Comparison of ENCODE assay signal across 8 cellular contexts in genomic region chr10:102400061-102400460, GRCh38. TPM values are rescaled to one million over a fixed set of nuclear protein-coding genes. Genes with fewer than 3 reads are reported as not detected.
DNase-seq lines count a peak whose midpoint lies in the region; ATAC-seq, FAIRE-seq and TF ChIP-seq lines count a peak whose summit lies in the region.

No MANE protein-coding gene starts in this region.

- H3K9me3 ChIP-seq in HepG2 (ENCODE audit: low read length) = no peaks in the 10 kb centered on the region
- no peaks in the 10 kb centered on the region for H3K9me3 ChIP-seq in right lobe of liver
- no peaks in the 10 kb centered on the region for H3K9me3 ChIP-seq in vagina

- H2AFZ ChIP-seq in HepG2 (ENCODE audit: low read length) = no peak overlapping the region

- no peak for ATAC-seq in HepG2
- ATAC-seq in right lobe of liver = no peak
- ATAC-seq in WTC11 = no peak
- ATAC-seq in HG03196 (IDR thresholded peaks at IDR 0.05; ENCODE audit: unreplicated experiment) = no peak

- CTCF ChIA-PET in HepG2 (lab: Yijun Ruan, JAX; ENCODE audit: low intra/inter-chr PET ratio, low total read pairs) = interaction anchor here (1.3 kb wide), 1 partner anchor 170 kb away, joined by 12 read pairs; no protein-coding TSS in a partner anchor
- CTCF ChIA-PET in WTC11 (lab: Charles Lee) = interaction anchor here (1.0 to 9.1 kb wide), 23 partner anchors 9 to 230 kb away, joined by 3 to 115 read pairs (median 8); partner anchors contain the start of genes ACTR1A, C10orf95, CUEDC2 and ELOVL3

- WGBS in HepG2 (ENCODE audit: low lambda C conversion rate) = no CpG with 5 or more reads among the region's 18 CpGs
- WGBS in right lobe of liver (ENCODE audit: insufficient coverage, low coverage, low lambda C conversion rate, missing lambda C conversion rate) = no CpG with 5 or more reads among the region's 18 CpGs

- no peak overlapping the region for H3K27ac Mint-ChIP-seq in WTC11

- H4K20me1 ChIP-seq in HepG2 (ENCODE audit: insufficient read depth, low read length) = no peaks in the 10 kb centered on the region

- no TSS peak for BruUV-seq in HepG2 (replicated peaks; lab: Mats Ljungman, UMichigan)

- peaks cover 17% of the 10 kb centered on the region for H3K27me3 Mint-ChIP-seq in WTC11 (ENCODE audit: low read depth)

- intact Hi-C loops in HepG2 (cut with micrococcal nuclease; ENCODE audit: unreplicated experiment) = no loop called here
- intact Hi-C loops in right lobe of liver (cut with DNase I) = loop anchor here in 1 of 2 donors (5.0 kb wide), 1 partner anchor 173 kb away; the partner anchor contains the start of gene ELOVL3
- intact Hi-C loops in vagina (cut with DNase I) = no loop called here

- TF ChIP-seq POLR2A in HepG2 (IDR thresholded peaks at IDR 0.05; ENCODE audit: insufficient read depth in 1 of 2, low read depth in 2 of 2, low read length in 2 of 2) (no peak), right lobe of liver (IDR thresholded peaks at IDR 0.05) (no peak), vagina (IDR thresholded peaks at IDR 0.05) (no peak)

- in situ Hi-C loops in HepG2 (cut with HindIII; ENCODE audit: extremely low pct_ligation_motif_present, low pct_unique_long_range_greater_than_20kb) = loop anchor here (10.0 kb wide), 1 partner anchor 75 kb away; no protein-coding TSS in a partner anchor

- H3K4me1 ChIP-seq in HepG2 (ENCODE audit: insufficient read depth, low read length) = peaks cover 31% of the 10 kb centered on the region
- H3K4me1 ChIP-seq in right lobe of liver = peaks cover 0 to 10% (median 0%) of the 10 kb centered on the region in 4 donors
- H3K4me1 ChIP-seq in vagina = peaks cover 40% of the 10 kb centered on the region

- no peaks in the 10 kb centered on the region; a peak in 1 of 5 replicates for H3K27me3 ChIP-seq in HepG2 (ENCODE audit: control insufficient read depth in 1 of 2, insufficient read depth in 2 of 2, low read length in 2 of 2)
- H3K27me3 ChIP-seq in right lobe of liver = no peaks in the 10 kb centered on the region
- no peaks in the 10 kb centered on the region for H3K27me3 ChIP-seq in layer of hippocampus (ENCODE audit: control insufficient read depth, insufficient read depth, low read length)
- H3K27me3 ChIP-seq in vagina = no peaks in the 10 kb centered on the region

- POLR2A ChIA-PET in HepG2 (lab: Yijun Ruan, JAX) = interaction anchor here (0.6 to 2.6 kb wide), 5 partner anchors 15 to 62 kb away, joined by 3 to 10 read pairs (median 5); partner anchors contain the start of genes CUEDC2 and FBXL15
- POLR2A ChIA-PET in WTC11 (lab: Charles Lee) = interaction anchor here (1.0 to 2.4 kb wide), 3 partner anchors 10 to 50 kb away, joined by 3 to 11 read pairs (median 5); partner anchors contain the start of gene FBXL15

- H3K36me3 Mint-ChIP-seq in WTC11 = no peaks in the 10 kb centered on the region; the same call in 1 of the 2 replicates

- TF ChIP-seq CTCF in HepG2 (CRISPR knock-in tag; IDR thresholded peaks at IDR 0.05) (no peak), right lobe of liver (IDR thresholded peaks at IDR 0.05) (no peak), WTC11 (IDR thresholded peaks at IDR 0.05) (no peak), vagina (IDR thresholded peaks at IDR 0.05) (no peak)

- H3K79me2 ChIP-seq in HepG2 (ENCODE audit: insufficient read depth, low read length) = peaks cover 3% of the 10 kb centered on the region

- H3K4me3 Mint-ChIP-seq in WTC11 = peak overlapping the region; percentile 53

- H3K4me1 Mint-ChIP-seq in WTC11 = peaks cover 9% of the 10 kb centered on the region

- no peak for FAIRE-seq in HepG2 (lab: Jason Lieb, UNC)

- H3K4me2 ChIP-seq in HepG2 (ENCODE audit: low read depth, low read length) = peak overlapping the region; percentile 66

- H3K27ac ChIP-seq in HepG2 (ENCODE audit: extremely low read length, insufficient read depth, low read length) (no peak overlapping the region), right lobe of liver (no peak overlapping the region), layer of hippocampus (ENCODE audit: low read depth, low read length) (peak overlapping the region; percentile 90), vagina (peak overlapping the region; percentile 95)

- peak overlapping the region; percentile 65; the same call in 1 of the 2 replicates for H3K9ac ChIP-seq in HepG2 (ENCODE audit: insufficient read depth, low read depth, low read length)

- DNase-seq in HepG2 (ENCODE audit: low spot score) (no peak), right lobe of liver (no peak), WTC11 (ENCODE audit: low spot score) (no peak), vagina (ENCODE audit: extremely low spot score in 2 of 2) (no peak), inferior parietal cortex (ENCODE audit: extremely low spot score) (no peak)
- no peak for DNase-seq in stimulated activated naive CD4-positive, alpha-beta T cell treated with Interleukin-2 at 50 U/mL for 16 hours (lab: John Stamatoyannopoulos, UW)

- H3K4me3 ChIP-seq in HepG2 (replicated peaks in 1 of 3; ENCODE audit: insufficient read depth in 1 of 3, low read depth in 2 of 3, low read length in 3 of 3) (peak overlapping the region in 1 of 3 experiments; percentile 78; a peak in 1 of 6 replicates), right lobe of liver (no peak overlapping the region), vagina (peak overlapping the region; percentile 61 to 65)

- no peak for TF ChIP-seq RAD21 in HepG2 (CRISPR knock-in tag; IDR thresholded peaks at IDR 0.05)

- no peaks in the 10 kb centered on the region for H3K9me3 Mint-ChIP-seq in WTC11

- TF ChIP-seq EP300 in HepG2 (IDR thresholded peaks at IDR 0.05; ENCODE audit: low read depth in 2 of 2, low read length in 2 of 2) = no peak
- TF ChIP-seq EP300 in HepG2 (CRISPR knock-in tag; IDR thresholded peaks at IDR 0.05; ENCODE audit: borderline replicate concordance) = no peak

- H3K36me3 ChIP-seq in HepG2 (replicated peaks in 1 of 2; ENCODE audit: control insufficient read depth in 1 of 2, insufficient read depth in 2 of 2, low read length in 2 of 2) = peaks cover 0 to 4% of the 10 kb centered on the region in 2 experiments; a peak in 1 of 5 replicates
- peaks cover 0 to 32% (median under 1%) of the 10 kb centered on the region in 4 donors for H3K36me3 ChIP-seq in right lobe of liver
- peaks cover 0 to 4% of the 10 kb centered on the region in 2 donors for H3K36me3 ChIP-seq in vagina

RNA-seq across cellular contexts. Expression of gene NFKB2, which starts 4.6 kb away (rescaled TPM):
- total RNA-seq in HepG2 (2016; rRNA removed; fragmentation: Illumina TruSeq; extraction: Trizol) = 7.7 and 8.2 TPM in 2 replicates
- 2.2 and 3.1 TPM in 2 replicates for total RNA-seq in HepG2 (2016; cell fraction: cytosol; rRNA removed; fragmentation: Illumina TruSeq; extraction: Trizol; ENCODE audit: low read depth)
- 6.6 and 8.7 TPM in 2 replicates for total RNA-seq in HepG2 (2016; cell fraction: insoluble cytoplasmic fraction; rRNA removed; fragmentation: Illumina TruSeq; extraction: Trizol)
- 4.0 and 5.5 TPM in 2 replicates for total RNA-seq in HepG2 (2016; cell fraction: membrane; rRNA removed; fragmentation: Illumina TruSeq; extraction: Trizol)
- total RNA-seq in HepG2 (2016; cell fraction: nucleus; rRNA removed; fragmentation: Illumina TruSeq; extraction: Trizol) = 7.7 and 7.8 TPM in 2 replicates
- polyA plus RNA-seq in HepG2 (2011; rRNA removed) = 12.5 and 15.5 TPM in 2 replicates
- polyA plus RNA-seq in HepG2 (2011; cell fraction: cytosol; rRNA removed) = 8.4 and 11.7 TPM in 2 replicates
- 56.1 and 62.0 TPM in 2 replicates for polyA plus RNA-seq in HepG2 (2011; cell fraction: nucleus; rRNA removed)
- 8.9 and 9.6 TPM in 2 replicates for polyA plus RNA-seq in HepG2 (2012)
- 1.4 and 1.6 TPM in 2 replicates for polyA plus RNA-seq in HepG2 (2016; cell fraction: cytosol; fragmentation: Illumina TruSeq; extraction: Trizol; ENCODE audit: low read depth)
- polyA plus RNA-seq in HepG2 (2016; cell fraction: insoluble cytoplasmic fraction; fragmentation: Illumina TruSeq; extraction: Trizol; ENCODE audit: low read depth) = 6.6 and 9.1 TPM in 2 replicates
- 2.4 and 2.8 TPM in 2 replicates for polyA plus RNA-seq in HepG2 (2016; cell fraction: membrane; fragmentation: Illumina TruSeq; extraction: Trizol; ENCODE audit: low read depth)
- polyA plus RNA-seq in HepG2 (2016; cell fraction: nucleus; fragmentation: Illumina TruSeq; extraction: Trizol; ENCODE audit: insufficient read depth, low read depth) = 20.9 and 25.8 TPM in 2 replicates
- 14.9 and 16.9 TPM in 2 replicates for polyA minus RNA-seq in HepG2 (2011; rRNA and poly(A)+ RNA removed; ENCODE audit: low replicate concordance)
- 10.5 and 12.6 TPM in 2 replicates for polyA minus RNA-seq in HepG2 (2011; cell fraction: cytosol; rRNA and poly(A)+ RNA removed)
- polyA minus RNA-seq in HepG2 (2011; cell fraction: nucleus; rRNA and poly(A)+ RNA removed) = 9.5 and 12.2 TPM in 2 replicates
- total RNA-seq in right lobe of liver = 10 to 100 TPM in 4 of 6 experiments, 1 to 10 TPM in 2; 7.5 to 46.0 (median 19.4) TPM
- total RNA-seq in WTC11 (2021) = 24.6 to 28.0 TPM (median 27.6 TPM) in 3 replicates
- 26.8 TPM for total RNA-seq in vagina

RNA-seq across cellular contexts. Expression of gene PSD, which starts 18.5 kb away (rescaled TPM):
- total RNA-seq in HepG2 (2016; rRNA removed; fragmentation: Illumina TruSeq; extraction: Trizol) = 0.11 and 0.35 TPM in 2 replicates
- total RNA-seq in HepG2 (2016; cell fraction: cytosol; rRNA removed; fragmentation: Illumina TruSeq; extraction: Trizol; ENCODE audit: low read depth) = 0.18 TPM in 1 of 2 replicates, not detected in the other
- 0.21 and 0.65 TPM in 2 replicates for total RNA-seq in HepG2 (2016; cell fraction: insoluble cytoplasmic fraction; rRNA removed; fragmentation: Illumina TruSeq; extraction: Trizol)
- total RNA-seq in HepG2 (2016; cell fraction: membrane; rRNA removed; fragmentation: Illumina TruSeq; extraction: Trizol) = 0.34 and 0.62 TPM in 2 replicates
- total RNA-seq in HepG2 (2016; cell fraction: nucleus; rRNA removed; fragmentation: Illumina TruSeq; extraction: Trizol) = 0.34 and 0.75 TPM in 2 replicates
- 0.58 and 0.59 TPM in 2 replicates for polyA plus RNA-seq in HepG2 (2011; rRNA removed)
- polyA plus RNA-seq in HepG2 (2011; cell fraction: cytosol; rRNA removed) = 0.10 and 0.36 TPM in 2 replicates
- 3.4 and 4.7 TPM in 2 replicates for polyA plus RNA-seq in HepG2 (2011; cell fraction: nucleus; rRNA removed)
- 1.1 and 1.5 TPM in 2 replicates for polyA plus RNA-seq in HepG2 (2012)
- polyA plus RNA-seq in HepG2 (2016; cell fraction: cytosol; fragmentation: Illumina TruSeq; extraction: Trizol; ENCODE audit: low read depth) = 0.15 and 0.31 TPM in 2 replicates
- 0.29 and 0.33 TPM in 2 replicates for polyA plus RNA-seq in HepG2 (2016; cell fraction: insoluble cytoplasmic fraction; fragmentation: Illumina TruSeq; extraction: Trizol; ENCODE audit: low read depth)
- polyA plus RNA-seq in HepG2 (2016; cell fraction: membrane; fragmentation: Illumina TruSeq; extraction: Trizol; ENCODE audit: low read depth) = 0.44 and 0.48 TPM in 2 replicates
- polyA plus RNA-seq in HepG2 (2016; cell fraction: nucleus; fragmentation: Illumina TruSeq; extraction: Trizol; ENCODE audit: insufficient read depth, low read depth) = 0.94 and 0.97 TPM in 2 replicates
- polyA minus RNA-seq in HepG2 (2011; rRNA and poly(A)+ RNA removed; ENCODE audit: low replicate concordance) = 0.47 and 0.96 TPM in 2 replicates
- polyA minus RNA-seq in HepG2 (2011; cell fraction: cytosol; rRNA and poly(A)+ RNA removed) = 0.44 TPM in 1 of 2 replicates, not detected in the other
- polyA minus RNA-seq in HepG2 (2011; cell fraction: nucleus; rRNA and poly(A)+ RNA removed) = 0.87 and 1.2 TPM in 2 replicates
- total RNA-seq in right lobe of liver = 1 to 10 TPM in 3 of 6 experiments, under 1 TPM in 3; 0.12 to 4.6 (median 1.3) TPM
- total RNA-seq in WTC11 (2021) = 10.2 to 12.5 TPM (median 10.4 TPM) in 3 replicates
- 6.4 TPM for total RNA-seq in vagina

RNA-seq across cellular contexts. Expression of gene FBXL15, which starts 20.6 kb away (rescaled TPM):
- total RNA-seq in HepG2 (2016; rRNA removed; fragmentation: Illumina TruSeq; extraction: Trizol) = 8.3 and 8.6 TPM in 2 replicates
- 3.2 and 3.3 TPM in 2 replicates for total RNA-seq in HepG2 (2016; cell fraction: cytosol; rRNA removed; fragmentation: Illumina TruSeq; extraction: Trizol; ENCODE audit: low read depth)
- 7.7 and 8.0 TPM in 2 replicates for total RNA-seq in HepG2 (2016; cell fraction: insoluble cytoplasmic fraction; rRNA removed; fragmentation: Illumina TruSeq; extraction: Trizol)
- total RNA-seq in HepG2 (2016; cell fraction: membrane; rRNA removed; fragmentation: Illumina TruSeq; extraction: Trizol) = 5.6 and 6.1 TPM in 2 replicates
- total RNA-seq in HepG2 (2016; cell fraction: nucleus; rRNA removed; fragmentation: Illumina TruSeq; extraction: Trizol) = 3.3 and 3.6 TPM in 2 replicates
- polyA plus RNA-seq in HepG2 (2011; rRNA removed) = 4.3 and 6.4 TPM in 2 replicates
- polyA plus RNA-seq in HepG2 (2011; cell fraction: cytosol; rRNA removed) = 6.2 and 12.2 TPM in 2 replicates
- polyA plus RNA-seq in HepG2 (2011; cell fraction: nucleus; rRNA removed) = 30.9 and 35.5 TPM in 2 replicates
- 4.1 and 4.3 TPM in 2 replicates for polyA plus RNA-seq in HepG2 (2012)
- 2.7 and 3.5 TPM in 2 replicates for polyA plus RNA-seq in HepG2 (2016; cell fraction: cytosol; fragmentation: Illumina TruSeq; extraction: Trizol; ENCODE audit: low read depth)
- 6.9 and 8.6 TPM in 2 replicates for polyA plus RNA-seq in HepG2 (2016; cell fraction: insoluble cytoplasmic fraction; fragmentation: Illumina TruSeq; extraction: Trizol; ENCODE audit: low read depth)
- 4.3 and 4.4 TPM in 2 replicates for polyA plus RNA-seq in HepG2 (2016; cell fraction: membrane; fragmentation: Illumina TruSeq; extraction: Trizol; ENCODE audit: low read depth)
- polyA plus RNA-seq in HepG2 (2016; cell fraction: nucleus; fragmentation: Illumina TruSeq; extraction: Trizol; ENCODE audit: insufficient read depth, low read depth) = 9.7 TPM in 2 replicates
- polyA minus RNA-seq in HepG2 (2011; rRNA and poly(A)+ RNA removed; ENCODE audit: low replicate concordance) = 3.8 and 4.9 TPM in 2 replicates
- polyA minus RNA-seq in HepG2 (2011; cell fraction: cytosol; rRNA and poly(A)+ RNA removed) = 2.8 and 4.0 TPM in 2 replicates
- 3.0 and 3.4 TPM in 2 replicates for polyA minus RNA-seq in HepG2 (2011; cell fraction: nucleus; rRNA and poly(A)+ RNA removed)
- 10 to 100 TPM in 2 of 6 experiments, 1 to 10 TPM in 4; 5.6 to 22.9 (median 9.0) TPM for total RNA-seq in right lobe of liver
- 21.6 to 24.6 TPM (median 23.2 TPM) in 3 replicates for total RNA-seq in WTC11 (2021)
- total RNA-seq in vagina = 27.7 TPM

RNA-seq across cellular contexts. Expression of gene CUEDC2, which starts 32.3 kb away (rescaled TPM):
- 13.0 and 13.1 TPM in 2 replicates for total RNA-seq in HepG2 (2016; rRNA removed; fragmentation: Illumina TruSeq; extraction: Trizol)
- 4.3 and 6.6 TPM in 2 replicates for total RNA-seq in HepG2 (2016; cell fraction: cytosol; rRNA removed; fragmentation: Illumina TruSeq; extraction: Trizol; ENCODE audit: low read depth)
- total RNA-seq in HepG2 (2016; cell fraction: insoluble cytoplasmic fraction; rRNA removed; fragmentation: Illumina TruSeq; extraction: Trizol) = 11.4 and 14.7 TPM in 2 replicates
- total RNA-seq in HepG2 (2016; cell fraction: membrane; rRNA removed; fragmentation: Illumina TruSeq; extraction: Trizol) = 8.6 and 10.3 TPM in 2 replicates
- 7.0 and 9.7 TPM in 2 replicates for total RNA-seq in HepG2 (2016; cell fraction: nucleus; rRNA removed; fragmentation: Illumina TruSeq; extraction: Trizol)
- 18.4 and 19.3 TPM in 2 replicates for polyA plus RNA-seq in HepG2 (2011; rRNA removed)
- 31.2 and 40.8 TPM in 2 replicates for polyA plus RNA-seq in HepG2 (2011; cell fraction: cytosol; rRNA removed)
- 47.1 and 47.2 TPM in 2 replicates for polyA plus RNA-seq in HepG2 (2011; cell fraction: nucleus; rRNA removed)
- polyA plus RNA-seq in HepG2 (2012) = 17.2 and 18.2 TPM in 2 replicates
- polyA plus RNA-seq in HepG2 (2016; cell fraction: cytosol; fragmentation: Illumina TruSeq; extraction: Trizol; ENCODE audit: low read depth) = 8.4 and 10.7 TPM in 2 replicates
- 13.0 and 17.2 TPM in 2 replicates for polyA plus RNA-seq in HepG2 (2016; cell fraction: insoluble cytoplasmic fraction; fragmentation: Illumina TruSeq; extraction: Trizol; ENCODE audit: low read depth)
- 10.6 and 12.1 TPM in 2 replicates for polyA plus RNA-seq in HepG2 (2016; cell fraction: membrane; fragmentation: Illumina TruSeq; extraction: Trizol; ENCODE audit: low read depth)
- 20.9 and 24.8 TPM in 2 replicates for polyA plus RNA-seq in HepG2 (2016; cell fraction: nucleus; fragmentation: Illumina TruSeq; extraction: Trizol; ENCODE audit: insufficient read depth, low read depth)
- 14.5 and 32.9 TPM in 2 replicates for polyA minus RNA-seq in HepG2 (2011; rRNA and poly(A)+ RNA removed; ENCODE audit: low replicate concordance)
- 6.2 and 7.1 TPM in 2 replicates for polyA minus RNA-seq in HepG2 (2011; cell fraction: cytosol; rRNA and poly(A)+ RNA removed)
- 8.6 and 9.1 TPM in 2 replicates for polyA minus RNA-seq in HepG2 (2011; cell fraction: nucleus; rRNA and poly(A)+ RNA removed)
- total RNA-seq in right lobe of liver = 10 to 100 TPM; 23.0 to 32.1 (median 26.8) TPM
- total RNA-seq in WTC11 (2021) = 40.2 to 69.0 TPM (median 65.8 TPM) in 3 replicates
- 52.1 TPM for total RNA-seq in vagina

RNA-seq across cellular contexts. Expression of gene C10orf95, which starts 51.3 kb away (rescaled TPM):
- total RNA-seq in HepG2 (2016; rRNA removed; fragmentation: Illumina TruSeq; extraction: Trizol) (0.07 TPM in 1 of 2 replicates, not detected in the other), right lobe of liver (not detected), WTC11 (2021) (0.57 to 0.96 TPM (median 0.87 TPM) in 3 replicates), vagina (not detected)
- 0.40 TPM in 1 of 2 replicates, not detected in the other for total RNA-seq in HepG2 (2016; cell fraction: cytosol; rRNA removed; fragmentation: Illumina TruSeq; extraction: Trizol; ENCODE audit: low read depth)
- not detected in 2 replicates for total RNA-seq in HepG2 (2016; cell fraction: insoluble cytoplasmic fraction; rRNA removed; fragmentation: Illumina TruSeq; extraction: Trizol)
- 0.28 TPM in 1 of 2 replicates, not detected in the other for total RNA-seq in HepG2 (2016; cell fraction: membrane; rRNA removed; fragmentation: Illumina TruSeq; extraction: Trizol)
- total RNA-seq in HepG2 (2016; cell fraction: nucleus; rRNA removed; fragmentation: Illumina TruSeq; extraction: Trizol) = not detected in 2 replicates
- 0.05 TPM in 2 replicates for polyA plus RNA-seq in HepG2 (2011; rRNA removed)
- 0.12 and 0.17 TPM in 2 replicates for polyA plus RNA-seq in HepG2 (2011; cell fraction: cytosol; rRNA removed)
- polyA plus RNA-seq in HepG2 (2011; cell fraction: nucleus; rRNA removed) = 0.19 TPM in 1 of 2 replicates, not detected in the other
- polyA plus RNA-seq in HepG2 (2012) = 1.3 TPM in 2 replicates
- 0.15 and 0.16 TPM in 2 replicates for polyA plus RNA-seq in HepG2 (2016; cell fraction: cytosol; fragmentation: Illumina TruSeq; extraction: Trizol; ENCODE audit: low read depth)
- 0.26 TPM in 1 of 2 replicates, not detected in the other for polyA plus RNA-seq in HepG2 (2016; cell fraction: insoluble cytoplasmic fraction; fragmentation: Illumina TruSeq; extraction: Trizol; ENCODE audit: low read depth)
- 0.19 TPM in 1 of 2 replicates, not detected in the other for polyA plus RNA-seq in HepG2 (2016; cell fraction: membrane; fragmentation: Illumina TruSeq; extraction: Trizol; ENCODE audit: low read depth)
- polyA plus RNA-seq in HepG2 (2016; cell fraction: nucleus; fragmentation: Illumina TruSeq; extraction: Trizol; ENCODE audit: insufficient read depth, low read depth) = not detected in 2 replicates
- polyA minus RNA-seq in HepG2 (2011; rRNA and poly(A)+ RNA removed; ENCODE audit: low replicate concordance) = 0.32 and 1.9 TPM in 2 replicates
- not detected in 2 replicates for polyA minus RNA-seq in HepG2 (2011; cell fraction: cytosol; rRNA and poly(A)+ RNA removed)
- 0.39 TPM in 1 of 2 replicates, not detected in the other for polyA minus RNA-seq in HepG2 (2011; cell fraction: nucleus; rRNA and poly(A)+ RNA removed)

Comparison
In these comparisons a context has a peak if more than half of its experiments do, and no peak if none do; other contexts are left out.
1. H3K27ac ChIP-seq: peak in layer of hippocampus (single experiment) and vagina (single experiment); none in HepG2 (single experiment) and right lobe of liver (0 of 3).
2. H3K4me3 ChIP-seq: peak in vagina (2 of 2); none in right lobe of liver (0 of 3).